ENCODE assay signal across 13 cellular contexts in genomic region chr9:129253820-129254381, GRCh38.
A peak's percentile ranks its signal among the peaks of the same experiment; 100 is the strongest.
DNase-seq lines count a peak whose midpoint lies in the region; ATAC-seq and TF ChIP-seq lines count a peak whose summit lies in the region.
"Had no signal": no experiment of that assay in that cellular context is flagged by ENCODE, and none has a peak within 500 bp of the region (broad histone marks: within the 10 kb centered on the region; RNA-seq: fewer than 3 reads in every experiment).

No MANE protein-coding gene starts in this region.

- H3K9me3 ChIP-seq in muscle layer of colon (ENCODE audit: low read length) = no peaks in the 10 kb centered on the region
- H3K9me3 ChIP-seq in upper lobe of right lung = no peaks in the 10 kb centered on the region
- no peaks in the 10 kb centered on the region for H3K9me3 ChIP-seq in transverse colon
- H3K9me3 ChIP-seq: neutrophil, suprapubic skin had no signal

- no peak for TF ChIP-seq EP300 in transverse colon (IDR thresholded peaks at IDR 0.05; ENCODE audit: low read depth)

- H3K4me3 ChIP-seq in muscle layer of colon (ENCODE audit: low read depth in 1 of 2, low read length in 2 of 2) = peak overlapping the region; percentile 4 to 39
- no peak overlapping the region for H3K4me3 ChIP-seq in upper lobe of right lung
- H3K4me3 ChIP-seq in transverse colon = no peak overlapping the region
- H3K4me3 ChIP-seq: suprapubic skin had no signal

- no peak for TF ChIP-seq POLR2A in transverse colon (IDR thresholded peaks at IDR 0.05)

- intact Hi-C loops in upper lobe of right lung (cut with DNase I) = no loop called here
- intact Hi-C loops in transverse colon (cut with DNase I; ENCODE audit: low total_unique reads) = no loop called here

- peak in 31 of 56 donors; percentile 13 to 65 (median 37) for DNase-seq in amygdala (lab: John Stamatoyannopoulos, UW)
- DNase-seq in fibroblast of peridontal ligament (ENCODE audit: extremely low read depth) = peak; percentile 21
- peak; percentile 64 for DNase-seq in upper lobe of right lung
- DNase-seq in NCI-H1417 (lab: John Stamatoyannopoulos, UW) = no peak
- DNase-seq in transverse colon = no peak
- no peak for DNase-seq in activated CD4-positive, alpha-beta T cell treated with anti-CD3 and anti-CD28 coated beads, Interleukin-2, amount 50 U/mL, for 48 hours
- DNase-seq: activated T-cell treated with anti-CD3 and anti-CD28 coated beads, Interleukin-2, amount 50 U/mL, for 4 hours; DND-41; NCI-H187 treated with DMSO at 0.1 percent for 48 hours; stimulated activated CD4-positive, alpha-beta T cell treated with anti-CD3 and anti-CD28 coated beads, Interleukin-4, amount 100 ng/mL, for 4 hours had no signal

- H3K9ac ChIP-seq in muscle layer of colon (ENCODE audit: low read length) = no peak overlapping the region

- ATAC-seq in upper lobe of right lung = no peak
- ATAC-seq: activated T-cell treated with anti-CD3 and anti-CD28 coated beads, Interleukin-2, amount 50 U/mL, for 4 hours had no signal

- H3K27me3 ChIP-seq in muscle layer of colon (ENCODE audit: control insufficient read depth in 1 of 2, insufficient read depth in 2 of 2, low read length in 2 of 2) = peaks cover 0 to 3% of the 10 kb centered on the region in 2 donors
- H3K27me3 ChIP-seq in upper lobe of right lung = peaks cover 10% of the 10 kb centered on the region
- peaks cover 27% of the 10 kb centered on the region for H3K27me3 ChIP-seq in transverse colon
- H3K27me3 ChIP-seq: suprapubic skin had no signal

- TF ChIP-seq CTCF in upper lobe of right lung (IDR thresholded peaks at IDR 0.05) = no peak
- TF ChIP-seq CTCF in transverse colon (IDR thresholded peaks at IDR 0.05) = no peak

- 44% methylated on average over 17 of the region's 23 CpGs; no CpG with 5 or more reads in 1 of the 2 donors for WGBS in transverse colon (ENCODE audit: low coverage in 1 of 2), 2 donors

- H3K36me3 ChIP-seq in muscle layer of colon (ENCODE audit: insufficient read depth, low read length) (no peaks in the 10 kb centered on the region), upper lobe of right lung (no peaks in the 10 kb centered on the region), transverse colon (no peaks in the 10 kb centered on the region)
- H3K36me3 ChIP-seq: neutrophil, suprapubic skin had no signal

- in situ Hi-C loops in transverse colon (cut with MboI; ENCODE audit: low pct_ligation_motif_present in 1 of 4, low pct_unique_long_range_greater_than_20kb in 1 of 4, low sequenced_read_pairs in 3 of 4) = no loop called here

- H3K4me1 ChIP-seq in muscle layer of colon (ENCODE audit: insufficient read depth, low read length) (peaks cover 11% of the 10 kb centered on the region), upper lobe of right lung (peaks cover 9% of the 10 kb centered on the region), transverse colon (peaks cover 0 to 13% (median 10%) of the 10 kb centered on the region in 4 donors)

- H3K27ac ChIP-seq in muscle layer of colon (ENCODE audit: low read depth, low read length) (peak overlapping the region; percentile 4), upper lobe of right lung (no peak overlapping the region), transverse colon (peak overlapping the region in 2 of 4 donors; percentile 19 to 26)
- H3K27ac ChIP-seq: neutrophil, suprapubic skin had no signal

Comparison
In these comparisons a context has a peak if more than half of its experiments do, and no peak if none do; other contexts are left out.
1. DNase-seq: peak in amygdala (31 of 56), fibroblast of peridontal ligament (single experiment) and upper lobe of right lung (single experiment); none in NCI-H1417 (0 of 3), transverse colon (single experiment) and activated CD4-positive, alpha-beta T cell treated with anti-CD3 and anti-CD28 coated beads, Interleukin-2, amount 50 U/mL, for 48 hours (0 of 2).
2. H3K4me3 ChIP-seq: peak in muscle layer of colon (2 of 2); none in upper lobe of right lung (single experiment) and transverse colon (0 of 4).